In genomic region chr4:39686997-39687396, GRCh38 we compare ENCODE assay signal across 19 cellular contexts. TPM values are rescaled to one million over a fixed set of nuclear protein-coding genes. Genes with fewer than 3 reads are reported as not detected.
A peak's percentile ranks its signal among the peaks of the same experiment; 100 is the strongest.
DNase-seq lines count a peak whose midpoint lies in the region; ATAC-seq, FAIRE-seq and TF ChIP-seq lines count a peak whose summit lies in the region.
"Had no signal": no experiment of that assay in that cellular context is flagged by ENCODE, and none has a peak within 500 bp of the region (broad histone marks: within the 10 kb centered on the region; RNA-seq: fewer than 3 reads in every experiment).

No MANE protein-coding gene starts in this region.

- H3F3A ChIP-seq in MM.1S (ENCODE audit: insufficient read depth, low read length), result peaks cover 8% of the 10 kb centered on the region; the same call in 1 of the 2 replicates

- CTCF ChIA-PET in HepG2 (lab: Yijun Ruan, JAX; ENCODE audit: low intra/inter-chr PET ratio, low total read pairs), result no interaction called here

- H3K79me2 ChIP-seq in MM.1S (ENCODE audit: low read length) (no peaks in the 10 kb centered on the region), HepG2 (ENCODE audit: insufficient read depth, low read length) (no peaks in the 10 kb centered on the region)

- no peak overlapping the region for H3K9ac ChIP-seq in MM.1S (ENCODE audit: low read length)
- no peak overlapping the region for H3K9ac ChIP-seq in HepG2 (ENCODE audit: insufficient read depth, low read depth, low read length)

- TF ChIP-seq EP300 in HepG2 (IDR thresholded peaks at IDR 0.05; ENCODE audit: low read depth in 2 of 2, low read length in 2 of 2), result no peak
- TF ChIP-seq EP300 in HepG2 (CRISPR knock-in tag; IDR thresholded peaks at IDR 0.05; ENCODE audit: borderline replicate concordance), result no peak

- no peaks in the 10 kb centered on the region for H3K9me2 ChIP-seq in MM.1S (replicated peaks; ENCODE audit: insufficient read depth, low read length)

- no peak overlapping the region for H3K4me3 ChIP-seq in MM.1S (ENCODE audit: low read length)
- no peak overlapping the region for H3K4me3 ChIP-seq in HepG2 (replicated peaks in 1 of 3; ENCODE audit: insufficient read depth in 1 of 3, low read depth in 2 of 3, low read length in 3 of 3)
- H3K4me3 ChIP-seq: SJSA1 had no signal

- H2AFZ ChIP-seq in MM.1S (ENCODE audit: low read length), result no peak overlapping the region
- H2AFZ ChIP-seq in HepG2 (ENCODE audit: low read length), result peak overlapping the region; percentile 32

- H3K27me3 ChIP-seq in MM.1S (replicated peaks; ENCODE audit: insufficient read depth, low read length) (no peaks in the 10 kb centered on the region), HepG2 (ENCODE audit: control insufficient read depth in 1 of 2, insufficient read depth in 2 of 2, low read length in 2 of 2) (no peaks in the 10 kb centered on the region)
- H3K27me3 ChIP-seq: BE2C, SJSA1 had no signal

- no peaks in the 10 kb centered on the region for H3K36me3 ChIP-seq in MM.1S (replicated peaks; ENCODE audit: insufficient read depth, low read length)
- H3K36me3 ChIP-seq in HepG2 (replicated peaks in 1 of 2; ENCODE audit: control insufficient read depth in 1 of 2, insufficient read depth in 2 of 2, low read length in 2 of 2), result no peaks in the 10 kb centered on the region
- H3K36me3 ChIP-seq: BE2C, SJSA1 had no signal

- H3K27ac ChIP-seq in MM.1S (ENCODE audit: low read length) (no peak overlapping the region), HepG2 (ENCODE audit: extremely low read length, insufficient read depth, low read length) (no peak overlapping the region)
- H3K27ac ChIP-seq: SJSA1 had no signal

- no peak for TF ChIP-seq RAD21 in HepG2 (CRISPR knock-in tag; IDR thresholded peaks at IDR 0.05)

- no peak; the same call in 2 of the 3 replicates for ATAC-seq in HepG2
- no peak for ATAC-seq in GM18519 (IDR thresholded peaks at IDR 0.05; ENCODE audit: low FRiP score, unreplicated experiment)
- ATAC-seq in HG03354 (IDR thresholded peaks at IDR 0.05; ENCODE audit: poor library complexity, severe bottlenecking, unreplicated experiment), result no peak
- ATAC-seq in HG03565 (IDR thresholded peaks at IDR 0.05; ENCODE audit: unreplicated experiment), result no peak

- no peaks in the 10 kb centered on the region for H4K20me1 ChIP-seq in MM.1S (ENCODE audit: insufficient read depth, low read length)
- no peaks in the 10 kb centered on the region for H4K20me1 ChIP-seq in HepG2 (ENCODE audit: insufficient read depth, low read length)

- FAIRE-seq in GM18507 (lab: Jason Lieb, UNC) (peak; percentile 67), HepG2 (lab: Jason Lieb, UNC) (no peak)

- H3K9me3 ChIP-seq in MM.1S (replicated peaks; ENCODE audit: insufficient read depth, low read length) (no peaks in the 10 kb centered on the region), HepG2 (ENCODE audit: low read length) (no peaks in the 10 kb centered on the region)
- H3K9me3 ChIP-seq: BE2C, SJSA1 had no signal

- no peak for TF ChIP-seq POLR2A in HepG2 (IDR thresholded peaks at IDR 0.05; ENCODE audit: insufficient read depth in 1 of 2, low read depth in 2 of 2, low read length in 2 of 2)

- TF ChIP-seq CTCF in MM.1S (IDR thresholded peaks at IDR 0.05; ENCODE audit: low read length) (no peak), HepG2 (CRISPR knock-in tag; IDR thresholded peaks at IDR 0.05) (no peak)

- in situ Hi-C loops in HepG2 (cut with HindIII; ENCODE audit: extremely low pct_ligation_motif_present, low pct_unique_long_range_greater_than_20kb), result no loop called here

- no TSS peak for BruUV-seq in HepG2 (replicated peaks; lab: Mats Ljungman, UMichigan)

- DNase-seq in GM18507 (ENCODE audit: extremely low spot score, insufficient read length, low read depth), result no peak
- DNase-seq in MM.1S, result peak; percentile 26
- peak; percentile 55 for DNase-seq in OCI-M1 (lab: John Stamatoyannopoulos, UW)
- DNase-seq in HepG2 (ENCODE audit: low spot score), result no peak
- DNase-seq: BE2C; CD8-positive, alpha-beta memory T cell; DND-41; GF-D8; H9; NCI-H1092; NCI-H1694; NCI-H2107; NCI-H226; NCI-H69; T-helper 9 cell had no signal

- intact Hi-C loops in HepG2 (cut with micrococcal nuclease; ENCODE audit: unreplicated experiment), result no loop called here

- H3K4me2 ChIP-seq in MM.1S (ENCODE audit: low read depth, low read length), result peak overlapping the region; percentile 4; the same call in 1 of the 2 replicates
- H3K4me2 ChIP-seq in HepG2 (ENCODE audit: low read depth, low read length), result peak overlapping the region; percentile 8; the same call in 1 of the 2 replicates

- POLR2A ChIA-PET in HepG2 (lab: Yijun Ruan, JAX), result no interaction called here

- H3K4me1 ChIP-seq in MM.1S (ENCODE audit: low read length) (peaks cover 18% of the 10 kb centered on the region), HepG2 (ENCODE audit: insufficient read depth, low read length) (peaks cover 14% of the 10 kb centered on the region; the same call in 1 of the 2 replicates)
- H3K4me1 ChIP-seq: BE2C, SJSA1 had no signal

TF ChIP-seq in HepG2, 621 proteins besides CTCF, POLR2A, EP300 and RAD21 (continues in another document):
- TF ChIP-seq TFAP4 (IDR thresholded peaks at IDR 0.05; ENCODE audit: borderline replicate concordance, low read depth) (no peak), SNRNP70 (IDR thresholded peaks at IDR 0.05; ENCODE audit: low read depth, low read length) (no peak), ONECUT2 (CRISPR knock-in tag; IDR thresholded peaks at IDR 0.05) (no peak), ZBTB38 (CRISPR knock-in tag; IDR thresholded peaks at IDR 0.05) (no peak), ATRX (CRISPR knock-in tag; IDR thresholded peaks at IDR 0.05; ENCODE audit: borderline replicate concordance) (no peak), ZNF10 (CRISPR knock-in tag; IDR thresholded peaks at IDR 0.05; ENCODE audit: borderline replicate concordance, low read depth) (no peak), PLRG1 (conservative IDR thresholded peaks at IDR 0.05) (no peak)

RNA-seq across cellular contexts. Expression of gene UBE2K, which starts 10.9 kb away (rescaled TPM):
- total RNA-seq in HepG2 (2016; rRNA removed; fragmentation: Illumina TruSeq; extraction: Trizol), result 36.2 and 72.9 TPM in 2 replicates
- total RNA-seq in HepG2 (2016; cell fraction: cytosol; rRNA removed; fragmentation: Illumina TruSeq; extraction: Trizol; ENCODE audit: low read depth), result 15.9 and 16.7 TPM in 2 replicates
- total RNA-seq in HepG2 (2016; cell fraction: insoluble cytoplasmic fraction; rRNA removed; fragmentation: Illumina TruSeq; extraction: Trizol), result 37.2 and 67.7 TPM in 2 replicates
- total RNA-seq in HepG2 (2016; cell fraction: membrane; rRNA removed; fragmentation: Illumina TruSeq; extraction: Trizol), result 41.2 and 44.3 TPM in 2 replicates
- total RNA-seq in HepG2 (2016; cell fraction: nucleus; rRNA removed; fragmentation: Illumina TruSeq; extraction: Trizol), result 23.8 and 34.5 TPM in 2 replicates
- 58.7 and 81.0 TPM in 2 replicates for polyA plus RNA-seq in HepG2 (2011; rRNA removed)
- 36.8 and 43.7 TPM in 2 replicates for polyA plus RNA-seq in HepG2 (2011; cell fraction: cytosol; rRNA removed)
- polyA plus RNA-seq in HepG2 (2011; cell fraction: nucleus; rRNA removed), result 9.1 and 13.3 TPM in 2 replicates
- polyA plus RNA-seq in HepG2 (2012), result 71.5 and 102 TPM in 2 replicates
- polyA plus RNA-seq in HepG2 (2016; cell fraction: cytosol; fragmentation: Illumina TruSeq; extraction: Trizol; ENCODE audit: low read depth), result 47.8 and 57.7 TPM in 2 replicates
- polyA plus RNA-seq in HepG2 (2016; cell fraction: insoluble cytoplasmic fraction; fragmentation: Illumina TruSeq; extraction: Trizol; ENCODE audit: low read depth), result 134 and 143 TPM in 2 replicates
- 73.6 and 85.5 TPM in 2 replicates for polyA plus RNA-seq in HepG2 (2016; cell fraction: membrane; fragmentation: Illumina TruSeq; extraction: Trizol; ENCODE audit: low read depth)
- polyA plus RNA-seq in HepG2 (2016; cell fraction: nucleus; fragmentation: Illumina TruSeq; extraction: Trizol; ENCODE audit: insufficient read depth, low read depth), result 70.9 and 90.4 TPM in 2 replicates
- 16.0 and 22.7 TPM in 2 replicates for polyA minus RNA-seq in HepG2 (2011; rRNA and poly(A)+ RNA removed; ENCODE audit: low replicate concordance)
- polyA minus RNA-seq in HepG2 (2011; cell fraction: cytosol; rRNA and poly(A)+ RNA removed), result 21.4 and 25.3 TPM in 2 replicates
- 15.2 and 17.0 TPM in 2 replicates for polyA minus RNA-seq in HepG2 (2011; cell fraction: nucleus; rRNA and poly(A)+ RNA removed)

RNA-seq across cellular contexts. Expression of gene SMIM14, which starts 48.3 kb away (rescaled TPM):
- total RNA-seq in HepG2 (2016; rRNA removed; fragmentation: Illumina TruSeq; extraction: Trizol), result 16.3 and 26.2 TPM in 2 replicates
- 2.3 and 3.0 TPM in 2 replicates for total RNA-seq in HepG2 (2016; cell fraction: cytosol; rRNA removed; fragmentation: Illumina TruSeq; extraction: Trizol; ENCODE audit: low read depth)
- total RNA-seq in HepG2 (2016; cell fraction: insoluble cytoplasmic fraction; rRNA removed; fragmentation: Illumina TruSeq; extraction: Trizol), result 16.9 and 24.5 TPM in 2 replicates
- 7.0 and 8.1 TPM in 2 replicates for total RNA-seq in HepG2 (2016; cell fraction: membrane; rRNA removed; fragmentation: Illumina TruSeq; extraction: Trizol)
- total RNA-seq in HepG2 (2016; cell fraction: nucleus; rRNA removed; fragmentation: Illumina TruSeq; extraction: Trizol), result 4.2 and 6.0 TPM in 2 replicates
- 20.1 and 28.1 TPM in 2 replicates for polyA plus RNA-seq in HepG2 (2011; rRNA removed)
- 12.9 and 16.5 TPM in 2 replicates for polyA plus RNA-seq in HepG2 (2011; cell fraction: cytosol; rRNA removed)
- polyA plus RNA-seq in HepG2 (2011; cell fraction: nucleus; rRNA removed), result 3.0 and 7.6 TPM in 2 replicates
- 16.0 and 17.5 TPM in 2 replicates for polyA plus RNA-seq in HepG2 (2012)
- polyA plus RNA-seq in HepG2 (2016; cell fraction: cytosol; fragmentation: Illumina TruSeq; extraction: Trizol; ENCODE audit: low read depth), result 3.3 and 4.9 TPM in 2 replicates
- polyA plus RNA-seq in HepG2 (2016; cell fraction: insoluble cytoplasmic fraction; fragmentation: Illumina TruSeq; extraction: Trizol; ENCODE audit: low read depth), result 22.5 and 24.5 TPM in 2 replicates
- polyA plus RNA-seq in HepG2 (2016; cell fraction: membrane; fragmentation: Illumina TruSeq; extraction: Trizol; ENCODE audit: low read depth), result 7.2 and 7.6 TPM in 2 replicates
- 12.5 and 14.8 TPM in 2 replicates for polyA plus RNA-seq in HepG2 (2016; cell fraction: nucleus; fragmentation: Illumina TruSeq; extraction: Trizol; ENCODE audit: insufficient read depth, low read depth)
- polyA minus RNA-seq in HepG2 (2011; rRNA and poly(A)+ RNA removed; ENCODE audit: low replicate concordance), result 5.9 and 20.5 TPM in 2 replicates
- polyA minus RNA-seq in HepG2 (2011; cell fraction: cytosol; rRNA and poly(A)+ RNA removed), result 18.6 and 21.3 TPM in 2 replicates
- polyA minus RNA-seq in HepG2 (2011; cell fraction: nucleus; rRNA and poly(A)+ RNA removed), result 4.4 and 6.1 TPM in 2 replicates

Comparison
In these comparisons a context has a peak if more than half of its experiments do, and no peak if none do; other contexts are left out.
1. DNase-seq: peak in MM.1S (single experiment) and OCI-M1 (single experiment); none in GM18507 (single experiment) and HepG2 (single experiment).